In the genomic region with DNA sequence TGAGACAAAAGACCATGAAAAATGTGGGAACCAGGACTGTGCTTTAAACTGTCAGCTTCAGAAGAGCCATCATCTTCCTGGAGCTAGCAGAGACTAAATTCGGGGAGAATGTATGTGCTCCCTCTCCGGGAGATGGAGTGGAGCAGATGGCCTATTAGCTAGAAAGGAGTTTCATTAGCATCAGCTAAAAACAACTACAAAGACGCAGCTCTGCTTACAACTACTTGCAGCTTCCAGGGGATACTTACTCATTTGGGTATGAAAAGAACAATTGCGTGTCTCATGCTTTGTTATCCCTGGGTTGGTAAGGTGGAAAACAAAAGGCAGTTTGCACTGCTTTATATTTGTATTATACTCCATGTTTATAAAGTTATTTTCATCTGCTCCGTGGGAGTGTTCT, we compare ENCODE assay signal across 16 cellular contexts.
"Had no signal": no experiment of that assay in that cellular context is flagged by ENCODE, and none has a peak within 500 bp of the region (broad histone marks: within the 10 kb centered on the region; RNA-seq: fewer than 3 reads in every experiment).

No MANE protein-coding gene starts in this region.

- H3K4me3 ChIP-seq: breast epithelium, heart left ventricle, left lung, mucosa of descending colon, thyroid gland, uterus had no signal

- DNase-seq: activated naive CD4-positive, alpha-beta T cell treated with anti-CD3 and anti-CD28 coated beads for 36 hours; activated naive CD8-positive, alpha-beta T cell treated with anti-CD3 and anti-CD28 coated beads, Interleukin-2, amount 50 U/mL, for 24 hours; aorta; cerebellar nuclear complex; effector memory CD8-positive, alpha-beta T cell; heart left ventricle; kidney; left lung; mucosa of descending colon; naive thymus-derived CD4-positive, alpha-beta T cell; retina; T-helper 9 cell; thyroid gland; uterus had no signal

- H3K4me1 ChIP-seq: breast epithelium, heart left ventricle, left lung, thyroid gland, uterus had no signal

- H3K27me3 ChIP-seq: breast epithelium, heart left ventricle, left lung, thyroid gland, uterus had no signal

- H3K9me3 ChIP-seq: breast epithelium, heart left ventricle, left lung, mucosa of descending colon, thyroid gland, uterus had no signal

- FAIRE-seq: frontal cortex, kidney had no signal

- H3K27ac ChIP-seq: breast epithelium, heart left ventricle, left lung, thyroid gland, uterus had no signal

- H3K36me3 ChIP-seq: breast epithelium, heart left ventricle, left lung, thyroid gland, uterus had no signal
